25 cellular contexts compared by ENCODE assay signal in the genomic region with DNA sequence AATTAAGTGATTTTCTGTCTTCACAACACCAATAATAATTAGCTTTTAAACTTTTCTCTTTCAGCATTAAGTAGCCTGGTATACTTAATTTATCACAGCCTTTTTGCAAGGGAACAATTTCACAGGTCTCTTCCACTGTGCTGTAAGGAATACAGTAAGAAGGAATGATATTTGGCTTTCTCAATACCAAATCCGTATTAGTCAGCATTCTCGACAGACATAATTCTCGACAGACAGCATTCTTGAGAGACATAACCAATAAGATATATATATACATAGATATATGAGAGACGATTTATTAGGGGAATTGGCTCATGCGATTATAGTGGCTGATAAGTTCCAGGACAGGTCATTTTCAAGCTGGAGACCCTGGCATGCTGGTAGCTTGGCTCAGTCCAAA. TPM values are rescaled to one million over a fixed set of nuclear protein-coding genes. Genes with fewer than 3 reads are reported as not detected.
DNase-seq lines count a peak whose midpoint lies in the region; ATAC-seq, FAIRE-seq and TF ChIP-seq lines count a peak whose summit lies in the region.
"Had no signal": no experiment of that assay in that cellular context is flagged by ENCODE, and none has a peak within 500 bp of the region (broad histone marks: within the 10 kb centered on the region; RNA-seq: fewer than 3 reads in every experiment).

No MANE protein-coding gene starts in this region.

- H2BK120ac ChIP-seq in IMR-90 (ENCODE audit: low read depth, low read length): no peak overlapping the region

- peaks cover 15 to 47% of the 10 kb centered on the region in 2 experiments for H3K79me1 ChIP-seq in IMR-90 (ENCODE audit: low read depth in 1 of 2, low read length in 2 of 2)

- POLR2A ChIA-PET in A549 (lab: Yijun Ruan, JAX) (no interaction called here), IMR-90 (lab: Charles Lee; ENCODE audit: unreplicated experiment) (no interaction called here)

- H3K9me1 ChIP-seq in IMR-90 (ENCODE audit: insufficient read depth, low read length): no peaks in the 10 kb centered on the region; the same call in 1 of the 2 replicates

- TF ChIP-seq RAD21 in A549 (conservative IDR thresholded peaks at IDR 0.05 in 1 of 2, IDR thresholded peaks at IDR 0.05 in 1 of 2) (no peak), IMR-90 (IDR thresholded peaks at IDR 0.05; ENCODE audit: low read length) (no peak)

- no peak overlapping the region for H2BK20ac ChIP-seq in IMR-90 (ENCODE audit: low read depth, low read length)

- H3K27me3 ChIP-seq in IMR-90 (ENCODE audit: control insufficient read depth, insufficient read depth, low read length) (no peaks in the 10 kb centered on the region), neutrophil (no peaks in the 10 kb centered on the region)

- H3K27ac ChIP-seq in A549 (no peak overlapping the region), IMR-90 (ENCODE audit: insufficient read depth, low read length) (no peak overlapping the region), neutrophil (peak overlapping the region; percentile 70)
- H3K27ac ChIP-seq: C4-2B, KMS-11 had no signal

- H3K14ac ChIP-seq in IMR-90 (replicated peaks; ENCODE audit: low read depth, low read length): no peak overlapping the region

- H3K36me3 ChIP-seq in IMR-90 (ENCODE audit: control insufficient read depth, insufficient read depth, low read length): peaks cover 15% of the 10 kb centered on the region
- peaks cover 28% of the 10 kb centered on the region for H3K36me3 ChIP-seq in neutrophil

- no peak overlapping the region for H4K5ac ChIP-seq in IMR-90 (ENCODE audit: low read depth, low read length)

- no TSS peak for BruUV-seq in IMR-90 (replicated peaks; lab: Mats Ljungman, UMichigan)

- DNase-seq in A549 (ENCODE audit: low read depth in 1 of 2, low spot score in 1 of 2): no peak
- no peak for DNase-seq in IMR-90
- no peak for DNase-seq in retina
- DNase-seq in G401 (ENCODE audit: low spot score): no peak
- no peak for DNase-seq in DMS153 (lab: John Stamatoyannopoulos, UW)
- DNase-seq: Caco-2; CD8-positive, alpha-beta T cell; DMS79 treated with DMSO at 0.1 percent for 48 hours; NCI-H1048; NCI-H1417; NCI-H1694; NCI-H2029 treated with DMSO at 0.1 percent for 48 hours; NCI-H446 treated with DMSO at 0.1 percent for 48 hours; NCI-H526; NCI-H82; NK-92 treated with Interleukin-12 subunit alpha and Interleukin-12 subunit beta, amount 100 ng/mL, for 24 hours; RPMI8226; SHP77 treated with DMSO at 0.1 percent for 48 hours had no signal

- dilution Hi-C loops in IMR-90 (cut with HindIII; ENCODE audit: low sequenced_read_pairs, unreplicated experiment): no loop called here

- no peak overlapping the region for H2BK15ac ChIP-seq in IMR-90 (ENCODE audit: low read depth, low read length)

- H4K91ac ChIP-seq in IMR-90 (ENCODE audit: insufficient read depth, low read depth, low read length): no peak overlapping the region

- no peak overlapping the region for H2AK9ac ChIP-seq in IMR-90 (replicated peaks; ENCODE audit: low read depth, low read length, poor library complexity)

- H3K4ac ChIP-seq in IMR-90 (ENCODE audit: low read depth, low read length): no peak overlapping the region

- intact Hi-C loops in IMR-90 (cut with micrococcal nuclease): no loop called here

- H3K4me2 ChIP-seq in A549 (no peak overlapping the region), IMR-90 (ENCODE audit: low read depth, low read length) (no peak overlapping the region)
- H3K4me2 ChIP-seq: KMS-11 had no signal

- in situ Hi-C loops in IMR-90 (cut with MboI; ENCODE audit: low sequenced_read_pairs) (no loop called here), G401 (cut with HindIII; ENCODE audit: low sequenced_read_pairs) (no loop called here)

- H3K9ac ChIP-seq in IMR-90 (ENCODE audit: low read depth, low read length): no peak overlapping the region
- H3K9ac ChIP-seq: KMS-11 had no signal

- no peak overlapping the region for H4K8ac ChIP-seq in IMR-90 (ENCODE audit: low read depth in 2 of 2, low read length in 2 of 2)

- H3K4me3 ChIP-seq in A549 (no peak overlapping the region), IMR-90 (ENCODE audit: insufficient read depth, low read depth, low read length) (no peak overlapping the region), neutrophil (ENCODE audit: low read depth in 1 of 2, low read length in 1 of 2) (no peak overlapping the region)

- H4K20me1 ChIP-seq in IMR-90 (ENCODE audit: insufficient read depth, low read length): peaks cover 78% of the 10 kb centered on the region

- TF ChIP-seq POLR2A in A549 (IDR thresholded peaks at IDR 0.05; ENCODE audit: low read length) (no peak), IMR-90 (IDR thresholded peaks at IDR 0.05; ENCODE audit: low read depth, low read length) (no peak)

- ATAC-seq in A549: no peak
- no peak for ATAC-seq in IMR-90 (ENCODE audit: low read depth)
- ATAC-seq in esophagus mucosa: peak; percentile 43
- no peak for ATAC-seq in GM19328 (IDR thresholded peaks at IDR 0.05; ENCODE audit: unreplicated experiment)
- ATAC-seq: CD8-positive, alpha-beta T cell had no signal

- FAIRE-seq in A549 (lab: Jason Lieb, UNC): no peak
- FAIRE-seq: GM12892, HTR-8/SVneo had no signal

- H3K18ac ChIP-seq in IMR-90 (ENCODE audit: low read depth, low read length): no peak overlapping the region

- H3K4me1 ChIP-seq in A549: peaks cover 66% of the 10 kb centered on the region
- peaks cover 9% of the 10 kb centered on the region for H3K4me1 ChIP-seq in IMR-90 (ENCODE audit: control insufficient read depth, insufficient read depth, low read length)
- H3K4me1 ChIP-seq in neutrophil (ENCODE audit: control insufficient read depth in 1 of 2, insufficient read depth in 1 of 2, low read depth in 1 of 2, low read length in 1 of 2): peaks cover 60 to 73% of the 10 kb centered on the region in 2 experiments

- H2BK5ac ChIP-seq in IMR-90 (ENCODE audit: low read depth, low read length, poor library complexity, severe bottlenecking): no peak overlapping the region

- no peak overlapping the region for H2AFZ ChIP-seq in IMR-90 (replicated peaks; ENCODE audit: low read length, poor library complexity)

- no peak overlapping the region for H2AK5ac ChIP-seq in IMR-90 (ENCODE audit: low read depth, low read length)

- no peak overlapping the region for H3K23ac ChIP-seq in IMR-90 (ENCODE audit: low read depth, low read length)

- no peak for TF ChIP-seq EP300 in A549 (IDR thresholded peaks at IDR 0.05)

- CTCF ChIA-PET in A549 (lab: Yijun Ruan, JAX): interaction anchor here (1.0 to 1.7 kb wide), 2 partner anchors 9 to 18 kb away, joined by 3 read pairs; partner anchors contain the start of gene PRKAA1
- CTCF ChIA-PET in IMR-90 (lab: Yijun Ruan, JAX): interaction anchor here (0.6 kb wide), 1 partner anchor 991 kb away, joined by 4 read pairs; no protein-coding TSS in a partner anchor

- TF ChIP-seq CTCF in A549 (IDR thresholded peaks at IDR 0.05): no peak
- TF ChIP-seq CTCF in IMR-90 (conservative IDR thresholded peaks at IDR 0.05; ENCODE audit: low read depth, low read length): no peak
- no peak for TF ChIP-seq CTCF in neutrophil (IDR thresholded peaks at IDR 0.05)

- H3K9me3 ChIP-seq in A549 (no peaks in the 10 kb centered on the region), IMR-90 (ENCODE audit: control insufficient read depth, insufficient read depth, low read length) (no peaks in the 10 kb centered on the region), neutrophil (no peaks in the 10 kb centered on the region)
- H3K9me3 ChIP-seq: Caco-2 had no signal

- no peak overlapping the region for H3K56ac ChIP-seq in IMR-90 (ENCODE audit: extremely low read depth, insufficient read depth, low read length)

- 78% methylated on average over 5 of the region's 5 CpGs for WGBS in A549 (ENCODE audit: missing lambda C conversion rate)
- WGBS in IMR-90 (ENCODE audit: extremely low coverage in 2 of 2, insufficient read length in 1 of 2), 2 experiments: no CpG with 5 or more reads among the region's 5 CpGs

TF ChIP-seq in A549, 52 proteins besides CTCF, POLR2A, EP300 and RAD21 (continues in another document):
- TF ChIP-seq MAFK (IDR thresholded peaks at IDR 0.05; ENCODE audit: partially characterized antibody): peak; percentile 69

TF ChIP-seq in IMR-90, 13 proteins besides CTCF, POLR2A, EP300 and RAD21 (continues in another document):
- TF ChIP-seq FOS (IDR thresholded peaks at IDR 0.05; ENCODE audit: low read depth, low read length): no peak

RNA-seq across cellular contexts. Expression of gene PRKAA1, which starts 18.0 kb away (rescaled TPM):
- 84.3 and 107 TPM in 2 replicates for polyA plus RNA-seq in A549 (2011; rRNA removed)
- 15.5 and 16.3 TPM in 2 replicates for polyA plus RNA-seq in A549 (2012; cell fraction: cytosol; rRNA removed)
- polyA plus RNA-seq in A549 (2012; cell fraction: nucleus; rRNA removed): 20.1 and 35.7 TPM in 2 replicates
- 51.5 to 63.3 TPM (median 60.0 TPM) in 3 replicates for polyA plus RNA-seq in A549 (2017; fragmentation: RNase III; extraction: RNeasy Plus Mini Kit Qiagen cat#74134 plus additional on column Dnase treatment)
- 23.7 and 32.4 TPM in 2 replicates for polyA minus RNA-seq in A549 (2011; rRNA and poly(A)+ RNA removed)
- 94.1 and 129 TPM in 2 replicates for total RNA-seq in IMR-90 (2012; rRNA removed)
- polyA plus RNA-seq in IMR-90 (2012; rRNA removed): 38.9 and 47.7 TPM in 2 replicates
- polyA plus RNA-seq in IMR-90 (2012; cell fraction: cytosol; rRNA removed): 5.5 and 8.8 TPM in 2 replicates
- polyA plus RNA-seq in IMR-90 (2012; cell fraction: nucleus; rRNA removed; ENCODE audit: low replicate concordance): 25.9 and 134 TPM in 2 replicates
- 32.3 TPM for total RNA-seq in esophagus mucosa
- 33.1 and 74.8 TPM in 2 replicates for total RNA-seq in G401 (2014; rRNA removed; shearing (Covaris generic))

RNA-seq across cellular contexts. Expression of gene TTC33, which starts 24.4 kb away (rescaled TPM):
- polyA plus RNA-seq in A549 (2011; rRNA removed): 13.5 and 19.8 TPM in 2 replicates
- 2.4 and 2.6 TPM in 2 replicates for polyA plus RNA-seq in A549 (2012; cell fraction: cytosol; rRNA removed)
- 0.86 and 0.88 TPM in 2 replicates for polyA plus RNA-seq in A549 (2012; cell fraction: nucleus; rRNA removed)
- 15.4 to 17.1 TPM (median 15.7 TPM) in 3 replicates for polyA plus RNA-seq in A549 (2017; fragmentation: RNase III; extraction: RNeasy Plus Mini Kit Qiagen cat#74134 plus additional on column Dnase treatment)
- polyA minus RNA-seq in A549 (2011; rRNA and poly(A)+ RNA removed): 4.8 and 5.9 TPM in 2 replicates
- 8.1 and 11.7 TPM in 2 replicates for total RNA-seq in IMR-90 (2012; rRNA removed)
- polyA plus RNA-seq in IMR-90 (2012; rRNA removed): 2.5 and 3.1 TPM in 2 replicates
- polyA plus RNA-seq in IMR-90 (2012; cell fraction: cytosol; rRNA removed): 0.36 and 1.3 TPM in 2 replicates
- 0.41 and 3.6 TPM in 2 replicates for polyA plus RNA-seq in IMR-90 (2012; cell fraction: nucleus; rRNA removed; ENCODE audit: low replicate concordance)
- total RNA-seq in esophagus mucosa: 3.8 TPM
- 13.5 and 18.5 TPM in 2 replicates for total RNA-seq in G401 (2014; rRNA removed; shearing (Covaris generic))

RNA-seq across cellular contexts. Expression of gene RPL37, which starts 54.8 kb away (rescaled TPM):
- 4,402 and 4,948 TPM in 2 replicates for polyA plus RNA-seq in A549 (2011; rRNA removed)
- polyA plus RNA-seq in A549 (2012; cell fraction: cytosol; rRNA removed): 770 and 800 TPM in 2 replicates
- 99.3 and 104 TPM in 2 replicates for polyA plus RNA-seq in A549 (2012; cell fraction: nucleus; rRNA removed)
- 2,762 to 2,921 TPM (median 2,809 TPM) in 3 replicates for polyA plus RNA-seq in A549 (2017; fragmentation: RNase III; extraction: RNeasy Plus Mini Kit Qiagen cat#74134 plus additional on column Dnase treatment)
- polyA minus RNA-seq in A549 (2011; rRNA and poly(A)+ RNA removed): 453 and 718 TPM in 2 replicates
- 35.3 and 68.6 TPM in 2 replicates for total RNA-seq in IMR-90 (2012; rRNA removed)
- polyA plus RNA-seq in IMR-90 (2012; rRNA removed): 294 and 551 TPM in 2 replicates
- 107 and 412 TPM in 2 replicates for polyA plus RNA-seq in IMR-90 (2012; cell fraction: cytosol; rRNA removed)
- polyA plus RNA-seq in IMR-90 (2012; cell fraction: nucleus; rRNA removed; ENCODE audit: low replicate concordance): 28.1 and 181 TPM in 2 replicates
- 1,416 TPM for total RNA-seq in esophagus mucosa
- 299 and 585 TPM in 2 replicates for total RNA-seq in G401 (2014; rRNA removed; shearing (Covaris generic))
